Comparison of ENCODE assay signal across 24 cellular contexts in genomic region chr3:20700702-20701101, GRCh38.
A peak's percentile ranks its signal among the peaks of the same experiment; 100 is the strongest.
DNase-seq lines count a peak whose midpoint lies in the region; ATAC-seq and TF ChIP-seq lines count a peak whose summit lies in the region.
"Had no signal": no experiment of that assay in that cellular context is flagged by ENCODE, and none has a peak within 500 bp of the region (broad histone marks: within the 10 kb centered on the region; RNA-seq: fewer than 3 reads in every experiment).

No MANE protein-coding gene starts in this region.

- peak; percentile 68 to 75 for ATAC-seq in right cardiac atrium
- ATAC-seq in HG03175 (IDR thresholded peaks at IDR 0.05; ENCODE audit: unreplicated experiment): no peak
- ATAC-seq: activated CD8-positive, alpha-beta memory T cell treated with anti-CD3 and anti-CD28 coated beads, Interleukin-2, amount 10 ng/mL, durations not matched to agents 7 days and 5 days; activated T-cell treated with anti-CD3 and anti-CD28 coated beads, Interleukin-2, amount 50 U/mL, for 4 hours; esophagus mucosa; HCT116; stimulated activated memory B cell treated with anti-CD40 and anti-IgM and Interleukin-4, amounts not matched to agents 10 μg/mL and 1 μg/mL and 100 μg/mL, for 72 hours had no signal

- intact Hi-C loops in right cardiac atrium (cut with DNase I): no loop called here

- 27% methylated on average over 2 of the region's 2 CpGs for WGBS in right cardiac atrium

- no peak overlapping the region for H3K4me3 ChIP-seq in right cardiac atrium (ENCODE audit: low read length)
- H3K4me3 ChIP-seq in coronary artery: no peak overlapping the region
- H3K4me3 ChIP-seq: transverse colon had no signal

- H3K27ac ChIP-seq in right cardiac atrium (ENCODE audit: low read length) (no peak overlapping the region), coronary artery (no peak overlapping the region)
- H3K27ac ChIP-seq: transverse colon had no signal

- in situ Hi-C loops in G401 (cut with HindIII; ENCODE audit: low sequenced_read_pairs): no loop called here

- H3K4me1 ChIP-seq in right cardiac atrium (ENCODE audit: control insufficient read depth, insufficient read depth, low read length): peaks cover under 1% of the 10 kb centered on the region
- H3K4me1 ChIP-seq: transverse colon had no signal

- H3K9me3 ChIP-seq in right cardiac atrium (ENCODE audit: control insufficient read depth, low read length): no peaks in the 10 kb centered on the region

- DNase-seq in G401 (ENCODE audit: low spot score) (peak; percentile 41), NCI-H1105 (lab: John Stamatoyannopoulos, UW) (peak; percentile 14), NCI-H446 (lab: John Stamatoyannopoulos, UW) (peak; percentile 73 to 91), right cardiac atrium (peak in 1 of 3 donors; percentile 22), coronary artery (ENCODE audit: low spot score) (no peak), NCI-H2227 treated with DMSO at 0.1 percent for 48 hours (lab: John Stamatoyannopoulos, UW) (no peak)
- DNase-seq: activated B cell treated with CpG ODN at 0.5 μM for 24 hours; activated CD8-positive, alpha-beta memory T cell treated with anti-CD3 and anti-CD28 coated beads, Interleukin-2, amount 10 ng/mL, durations not matched to agents 7 days and 5 days; activated gamma-delta T cell; activated naive CD8-positive, alpha-beta T cell treated with anti-CD3 and anti-CD28 coated beads for 36 hours; activated T-cell treated with anti-CD3 and anti-CD28 coated beads, Interleukin-2, amount 50 U/mL, for 4 hours; DMS79; foreskin fibroblast; GDM1; islet precursor cell; Kasumi-1; naive B cell; NCI-H774; RPMI8226; transverse colon had no signal

- no peaks in the 10 kb centered on the region for H3K27me3 ChIP-seq in right cardiac atrium (ENCODE audit: control insufficient read depth, insufficient read depth)
- H3K27me3 ChIP-seq: transverse colon had no signal

- no peak for TF ChIP-seq CTCF in coronary artery (IDR thresholded peaks at IDR 0.05)

Comparison
In these comparisons a context has a peak if more than half of its experiments do, and no peak if none do; other contexts are left out.
1. DNase-seq: peak in G401 (single experiment), NCI-H1105 (single experiment) and NCI-H446 (2 of 2); none in coronary artery (single experiment) and NCI-H2227 treated with DMSO at 0.1 percent for 48 hours (single experiment).